ENCODE assay signal across 14 cellular contexts in the genomic region with DNA sequence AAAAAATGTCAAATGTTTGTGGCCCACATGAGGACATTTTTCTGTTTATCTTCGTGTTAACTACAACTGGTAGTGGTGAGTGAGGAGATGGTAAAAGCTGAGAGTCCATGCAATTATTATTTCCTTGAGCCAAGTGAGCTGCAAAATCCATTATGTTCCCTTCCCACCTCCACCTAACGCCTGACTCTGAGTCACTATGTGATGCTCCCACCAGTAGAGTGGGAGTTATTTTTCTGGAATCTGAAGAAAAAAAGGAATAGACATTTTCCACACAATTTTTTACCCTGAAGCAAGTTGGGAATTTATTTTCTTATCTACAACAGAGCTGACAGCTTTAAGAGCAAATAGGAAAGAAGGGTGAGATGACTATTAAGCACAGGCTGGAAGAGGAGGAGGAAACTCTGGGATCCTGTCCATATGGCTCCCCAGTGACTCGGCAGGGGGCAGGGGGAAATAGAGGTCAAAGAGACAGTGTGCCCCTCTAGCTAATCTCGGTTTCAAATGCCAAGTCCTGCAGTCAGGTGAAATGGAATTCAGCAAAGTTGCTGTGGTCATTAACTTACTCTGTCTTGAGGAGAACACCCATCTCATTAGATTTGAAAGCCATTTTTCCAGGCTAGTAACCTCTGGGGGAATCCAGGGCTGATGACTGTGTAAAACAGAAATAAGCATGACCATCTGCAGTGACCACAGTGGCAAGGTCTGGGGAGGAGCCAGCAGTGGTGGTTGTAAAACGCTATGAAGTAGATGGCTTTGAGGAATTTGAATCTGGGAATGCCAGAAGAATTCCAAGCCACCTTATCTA.
DNase-seq lines count a peak whose midpoint lies in the region; ATAC-seq and TF ChIP-seq lines count a peak whose summit lies in the region.
"Had no signal": no experiment of that assay in that cellular context is flagged by ENCODE, and none has a peak within 500 bp of the region (broad histone marks: within the 10 kb centered on the region; RNA-seq: fewer than 3 reads in every experiment).

No MANE protein-coding gene starts in this region.

- intact Hi-C loops in esophagus squamous epithelium (cut with DNase I), result no loop called here

- H3K27ac Mint-ChIP-seq in endodermal cell, result no peak overlapping the region
- peak overlapping the region; percentile 73 for H3K27ac Mint-ChIP-seq in neural crest cell (ENCODE audit: unreplicated experiment)
- H3K27ac Mint-ChIP-seq: activated T-helper 1 cell treated with anti-CD3 and anti-CD28 coated beads, Interleukin-12 subunit alpha, Interleukin-12 subunit beta, Interleukin-2, Interleukin-4 antibody, amounts not matched to agents 30 ng/mL and 10 ng/mL and 1 ng/mL, durations not matched to agents 14 hours and 24 hours and 36 hours had no signal

- peak; percentile 41 for DNase-seq in DMS79 treated with DMSO at 0.1 percent for 48 hours (lab: John Stamatoyannopoulos, UW)
- DNase-seq in MG63, result peak; percentile 33
- no peak for DNase-seq in endodermal cell
- no peak for DNase-seq in neural crest cell (ENCODE audit: low read depth, low spot score)
- no peak for DNase-seq in dedifferentiated amniotic fluid mesenchymal stem cell (ENCODE audit: extremely low spot score)
- no peak for DNase-seq in epidermal melanocyte (ENCODE audit: insufficient read length, low spot score)
- no peak for DNase-seq in esophagus squamous epithelium (lab: John Stamatoyannopoulos, UW)
- DNase-seq: NCI-H187; stimulated activated naive CD4-positive, alpha-beta T cell treated with Interleukin-2 at 50 U/mL for 16 hours had no signal

- H3K27ac ChIP-seq in endodermal cell (ENCODE audit: low read depth, low read length), result peak overlapping the region; percentile 35
- H3K27ac ChIP-seq in esophagus squamous epithelium, result no peak overlapping the region
- H3K27ac ChIP-seq: C4-2B, RWPE1, VCaP had no signal

- no peak for ATAC-seq in HG03045 (IDR thresholded peaks at IDR 0.05; ENCODE audit: unreplicated experiment)

- H3K27me3 ChIP-seq in MG63 (no peaks in the 10 kb centered on the region), endodermal cell (ENCODE audit: control insufficient read depth, insufficient read depth, low read length, poor library complexity, severe bottlenecking) (peaks cover 23% of the 10 kb centered on the region), esophagus squamous epithelium (no peaks in the 10 kb centered on the region)

- H3K4me3 ChIP-seq in MG63, result no peak overlapping the region
- no peak overlapping the region for H3K4me3 ChIP-seq in endodermal cell (ENCODE audit: low read length)
- no peak overlapping the region for H3K4me3 ChIP-seq in esophagus squamous epithelium

- no peaks in the 10 kb centered on the region for H3K9me3 Mint-ChIP-seq in endodermal cell
- no peaks in the 10 kb centered on the region for H3K9me3 Mint-ChIP-seq in neural crest cell
- H3K9me3 Mint-ChIP-seq: activated T-helper 1 cell treated with anti-CD3 and anti-CD28 coated beads, Interleukin-12 subunit alpha, Interleukin-12 subunit beta, Interleukin-2, Interleukin-4 antibody, amounts not matched to agents 30 ng/mL and 10 ng/mL and 1 ng/mL, durations not matched to agents 14 hours and 24 hours and 36 hours had no signal

- no peak for TF ChIP-seq POLR2A in esophagus squamous epithelium (IDR thresholded peaks at IDR 0.05)

- H3K9me3 ChIP-seq in MG63 (no peaks in the 10 kb centered on the region), endodermal cell (ENCODE audit: control insufficient read depth, low read length) (no peaks in the 10 kb centered on the region), esophagus squamous epithelium (no peaks in the 10 kb centered on the region)

- peaks cover 2% of the 10 kb centered on the region for H3K36me3 Mint-ChIP-seq in endodermal cell (ENCODE audit: low read depth)
- no peaks in the 10 kb centered on the region for H3K36me3 Mint-ChIP-seq in neural crest cell (ENCODE audit: low read depth)

- H3K36me3 ChIP-seq in MG63, result no peaks in the 10 kb centered on the region
- H3K36me3 ChIP-seq in endodermal cell (ENCODE audit: control insufficient read depth, insufficient read depth, low read length), result no peaks in the 10 kb centered on the region
- H3K36me3 ChIP-seq in esophagus squamous epithelium, result no peaks in the 10 kb centered on the region

- 30 to 41% methylated on average over 3 to 4 of the region's 5 CpGs for WGBS in endodermal cell (ENCODE audit: insufficient coverage in 1 of 2, insufficient read length in 1 of 2), 2 experiments
- 18 to 31% methylated on average over 5 of the region's 5 CpGs for WGBS in esophagus squamous epithelium, 2 donors

- H3K4me1 Mint-ChIP-seq in endodermal cell (peaks cover 36% of the 10 kb centered on the region), neural crest cell (peaks cover 35% of the 10 kb centered on the region)

- TF ChIP-seq CTCF in endodermal cell (conservative IDR thresholded peaks at IDR 0.05) (no peak), neural crest cell (conservative IDR thresholded peaks at IDR 0.05) (no peak), esophagus squamous epithelium (IDR thresholded peaks at IDR 0.05) (no peak)

- H3K9ac ChIP-seq in endodermal cell (ENCODE audit: extremely low read depth, low read length, poor library complexity, severe bottlenecking), result no peak overlapping the region

- H3K4me3 Mint-ChIP-seq in endodermal cell (no peak overlapping the region), neural crest cell (no peak overlapping the region)
- H3K4me3 Mint-ChIP-seq: activated T-helper 1 cell treated with anti-CD3 and anti-CD28 coated beads, Interleukin-12 subunit alpha, Interleukin-12 subunit beta, Interleukin-2, Interleukin-4 antibody, amounts not matched to agents 30 ng/mL and 10 ng/mL and 1 ng/mL, durations not matched to agents 14 hours and 24 hours and 36 hours had no signal

- H3K27me3 Mint-ChIP-seq in endodermal cell (ENCODE audit: insufficient read depth) (peaks cover 7% of the 10 kb centered on the region), neural crest cell (ENCODE audit: low read depth) (no peaks in the 10 kb centered on the region)

- H3K4me1 ChIP-seq in endodermal cell (ENCODE audit: control insufficient read depth, insufficient read depth, low read length) (peaks cover 4% of the 10 kb centered on the region), esophagus squamous epithelium (no peaks in the 10 kb centered on the region)

Comparison
In these comparisons a context has a peak if more than half of its experiments do, and no peak if none do; other contexts are left out.
1. DNase-seq: peak in DMS79 treated with DMSO at 0.1 percent for 48 hours (single experiment) and MG63 (single experiment); none in endodermal cell (single experiment), neural crest cell (single experiment), dedifferentiated amniotic fluid mesenchymal stem cell (single experiment), epidermal melanocyte (single experiment) and esophagus squamous epithelium (single experiment).